ENCODE assay signal across 20 cellular contexts in the genomic region with DNA sequence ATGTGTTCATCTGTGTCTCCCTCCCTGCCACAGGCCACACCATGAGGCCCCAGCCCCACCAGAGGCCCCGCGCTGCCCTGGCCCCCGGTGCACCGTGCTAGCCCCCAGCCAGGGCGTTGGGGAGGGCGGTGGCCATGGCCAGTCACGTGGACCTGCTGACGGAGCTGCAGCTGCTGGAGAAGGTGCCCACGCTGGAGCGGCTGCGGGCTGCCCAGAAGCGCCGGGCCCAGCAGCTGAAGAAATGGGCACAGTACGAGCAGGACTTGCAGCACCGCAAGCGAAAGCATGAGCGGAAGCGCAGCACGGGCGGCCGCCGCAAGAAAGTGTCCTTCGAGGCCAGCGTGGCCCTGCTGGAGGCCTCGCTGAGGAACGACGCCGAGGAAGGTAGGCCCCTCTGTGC. TPM values are rescaled to one million over a fixed set of nuclear protein-coding genes. Genes with fewer than 3 reads are reported as not detected.
"Had no signal": no experiment of that assay in that cellular context is flagged by ENCODE, and none has a peak within 500 bp of the region (broad histone marks: within the 10 kb centered on the region; RNA-seq: fewer than 3 reads in every experiment).

No MANE protein-coding gene starts in this region.

- ATAC-seq: activated T-cell treated with anti-CD3 and anti-CD28 coated beads, Interleukin-2, amount 50 U/mL, for 72 hours; foreskin keratinocyte; left lung; T-cell; upper lobe of right lung had no signal

- DNase-seq: activated CD4-positive, alpha-beta memory T cell treated with anti-CD3 and anti-CD28 coated beads, Interleukin-2, amount 10 ng/mL, durations not matched to agents 7 days and 5 days; activated CD4-positive, alpha-beta T cell treated with anti-CD3 and anti-CD28 coated beads for 48 hours; activated CD4-positive, CD25-positive, alpha-beta regulatory T cell; activated effector memory CD4-positive, alpha-beta T cell treated with anti-CD3 and anti-CD28 coated beads, Interleukin-2, amount 50 U/mL, for 16 hours; activated T-cell treated with anti-CD3 and anti-CD28 coated beads, Interleukin-2, amount 50 U/mL, for 72 hours; adrenal gland; endodermal cell; foreskin keratinocyte; left lung; right lobe of liver; SK-N-SH; small intestine; stimulated activated CD4-positive, alpha-beta T cell treated with anti-CD3 and anti-CD28 coated beads, Interleukin-15, amount 100 ng/mL, for 24 hours; stimulated activated CD4-positive, alpha-beta T cell treated with anti-CD3 and anti-CD28 coated beads, Interleukin-2, amount 100 ng/mL, for 48 hours; stomach; T-cell; T-helper 9 cell; upper lobe of right lung had no signal

RNA-seq across cellular contexts. Expression of a gene that starts 30.3 kb away (rescaled TPM):
- total RNA-seq: chondrocyte, foreskin keratinocyte, osteocyte had no signal
